Comparison of ENCODE assay signal across 16 cellular contexts in the genomic region with DNA sequence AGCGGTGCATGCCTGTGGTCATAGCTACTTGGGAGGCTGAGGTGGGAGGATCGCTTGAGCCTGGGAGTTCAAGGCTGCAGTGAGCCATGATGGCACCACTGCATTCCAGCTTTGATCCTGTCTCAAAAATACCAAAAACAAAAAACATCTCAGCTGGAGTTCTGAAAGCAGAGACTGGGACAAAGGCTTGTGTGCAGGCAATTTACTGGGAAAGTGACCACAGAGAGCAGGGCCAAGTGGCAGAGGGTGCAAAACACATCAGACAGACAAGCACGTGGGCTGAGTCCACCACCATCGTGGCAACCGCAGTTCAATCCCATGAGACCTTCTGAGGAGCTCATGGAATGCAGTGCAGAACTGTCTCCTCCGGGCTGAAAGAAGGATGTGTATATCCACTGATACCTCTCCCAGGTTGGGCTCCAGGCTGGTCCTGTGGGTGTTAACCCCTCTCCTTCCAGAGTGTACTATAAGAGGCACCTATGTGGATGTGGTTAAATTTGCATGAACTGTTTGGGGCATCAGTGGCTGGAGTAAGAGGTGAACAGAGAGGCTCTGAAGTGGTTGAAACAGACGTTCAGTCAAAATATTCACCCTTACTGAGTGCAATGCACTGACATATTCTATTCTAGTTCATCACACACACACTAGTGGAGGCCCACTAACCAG. TPM values are rescaled to one million over a fixed set of nuclear protein-coding genes. Genes with fewer than 3 reads are reported as not detected.
DNase-seq lines count a peak whose midpoint lies in the region; ATAC-seq, FAIRE-seq and TF ChIP-seq lines count a peak whose summit lies in the region.
"Had no signal": no experiment of that assay in that cellular context is flagged by ENCODE, and none has a peak within 500 bp of the region (broad histone marks: within the 10 kb centered on the region; RNA-seq: fewer than 3 reads in every experiment).

No MANE protein-coding gene starts in this region.

- TF ChIP-seq CTCF in HepG2 (CRISPR knock-in tag; IDR thresholded peaks at IDR 0.05) (no peak), right lobe of liver (IDR thresholded peaks at IDR 0.05) (no peak), fibroblast of villous mesenchyme (IDR thresholded peaks at IDR 0.05; ENCODE audit: insufficient read depth, low read depth, low read length) (no peak)

- peaks cover 28% of the 10 kb centered on the region for H3K4me1 ChIP-seq in HepG2 (ENCODE audit: insufficient read depth, low read length)
- no peaks in the 10 kb centered on the region for H3K4me1 ChIP-seq in right lobe of liver

- no peaks in the 10 kb centered on the region for H4K20me1 ChIP-seq in HepG2 (ENCODE audit: insufficient read depth, low read length)

- H3K4me3 ChIP-seq in HepG2 (replicated peaks in 1 of 3; ENCODE audit: insufficient read depth in 1 of 3, low read depth in 2 of 3, low read length in 3 of 3) = no peak overlapping the region
- no peak overlapping the region for H3K4me3 ChIP-seq in right lobe of liver
- H3K4me3 ChIP-seq in fibroblast of villous mesenchyme (ENCODE audit: low read depth, low read length) = no peak overlapping the region
- H3K4me3 ChIP-seq: A549, colonic mucosa had no signal

- POLR2A ChIA-PET in HepG2 (lab: Yijun Ruan, JAX) = interaction anchor here (1.5 to 1.7 kb wide), 2 partner anchors 9 to 10 kb away, joined by 3 to 4 read pairs; no protein-coding TSS in a partner anchor

- intact Hi-C loops in HepG2 (cut with micrococcal nuclease; ENCODE audit: unreplicated experiment) (no loop called here), right lobe of liver (cut with DNase I) (no loop called here)

- BruUV-seq in HepG2 (replicated peaks; lab: Mats Ljungman, UMichigan) = no TSS peak

- H3K4me2 ChIP-seq in HepG2 (ENCODE audit: low read depth, low read length) = 0 out of 2 replicates have a peak overlapping the region, but pooled peaks have one; percentile 19
- H3K4me2 ChIP-seq: A549 had no signal

- TF ChIP-seq RAD21 in HepG2 (CRISPR knock-in tag; IDR thresholded peaks at IDR 0.05) = no peak

- H3K9me3 ChIP-seq in HepG2 (ENCODE audit: low read length) (peaks cover 3% of the 10 kb centered on the region; the same call in 1 of the 2 replicates), right lobe of liver (no peaks in the 10 kb centered on the region)
- H3K9me3 ChIP-seq: A549, colonic mucosa had no signal

- WGBS in HepG2 (ENCODE audit: low lambda C conversion rate) = 65% methylated on average over 7 of the region's 7 CpGs
- WGBS in right lobe of liver (ENCODE audit: insufficient coverage, low coverage, low lambda C conversion rate, missing lambda C conversion rate) = 81% methylated on average over 7 of the region's 7 CpGs

- no peak overlapping the region for H3K9ac ChIP-seq in HepG2 (ENCODE audit: insufficient read depth, low read depth, low read length)

- H3K27me3 ChIP-seq in HepG2 (ENCODE audit: control insufficient read depth in 1 of 2, insufficient read depth in 2 of 2, low read length in 2 of 2) = no peaks in the 10 kb centered on the region
- H3K27me3 ChIP-seq in right lobe of liver = no peaks in the 10 kb centered on the region
- H3K27me3 ChIP-seq: colonic mucosa had no signal

- no peaks in the 10 kb centered on the region for H3K79me2 ChIP-seq in HepG2 (ENCODE audit: insufficient read depth, low read length)

- TF ChIP-seq EP300 in HepG2 (IDR thresholded peaks at IDR 0.05; ENCODE audit: low read depth in 2 of 2, low read length in 2 of 2) = no peak
- TF ChIP-seq EP300 in HepG2 (CRISPR knock-in tag; IDR thresholded peaks at IDR 0.05; ENCODE audit: borderline replicate concordance) = no peak

- TF ChIP-seq POLR2A in HepG2 (IDR thresholded peaks at IDR 0.05; ENCODE audit: insufficient read depth in 1 of 2, low read depth in 2 of 2, low read length in 2 of 2) (no peak), right lobe of liver (IDR thresholded peaks at IDR 0.05) (no peak)

- in situ Hi-C loops in HepG2 (cut with HindIII; ENCODE audit: extremely low pct_ligation_motif_present, low pct_unique_long_range_greater_than_20kb) = no loop called here

- ATAC-seq in HepG2 (peak; percentile 10; the same call in 1 of the 3 replicates), right lobe of liver (no peak), HG02798 (IDR thresholded peaks at IDR 0.05; ENCODE audit: poor library complexity, unreplicated experiment) (no peak), HG02571 (IDR thresholded peaks at IDR 0.05; ENCODE audit: unreplicated experiment) (no peak)
- ATAC-seq: A549, HCT116, left ventricle myocardium superior had no signal

- DNase-seq in HepG2 (ENCODE audit: low spot score) = peak; percentile 56
- no peak for DNase-seq in right lobe of liver
- peak; percentile 37 for DNase-seq in fibroblast of villous mesenchyme (ENCODE audit: low read depth)
- DNase-seq in NCI-H2227 (lab: John Stamatoyannopoulos, UW; ENCODE audit: unreplicated experiment) = no peak
- no peak for DNase-seq in SHP77 treated with DMSO at 0.1 percent for 48 hours (lab: John Stamatoyannopoulos, UW)
- DNase-seq: activated CD8-positive, alpha-beta memory T cell treated with anti-CD3 and anti-CD28 coated beads, Interleukin-2, amount 50 U/mL, for 4 hours; colonic mucosa; left ventricle myocardium superior; NCI-H2171 treated with DMSO at 0.1 percent for 48 hours; WERI-Rb-1 had no signal

- no peaks in the 10 kb centered on the region for H3K36me3 ChIP-seq in HepG2 (replicated peaks in 1 of 2; ENCODE audit: control insufficient read depth in 1 of 2, insufficient read depth in 2 of 2, low read length in 2 of 2)
- peaks cover 0 to 3% (median 1%) of the 10 kb centered on the region in 4 donors for H3K36me3 ChIP-seq in right lobe of liver
- H3K36me3 ChIP-seq: colonic mucosa had no signal

- no peak overlapping the region for H3K27ac ChIP-seq in HepG2 (ENCODE audit: extremely low read length, insufficient read depth, low read length)
- no peak overlapping the region for H3K27ac ChIP-seq in right lobe of liver
- peak overlapping the region; percentile 40 for H3K27ac ChIP-seq in angular gyrus (ENCODE audit: low read depth, low read length)
- H3K27ac ChIP-seq: A549, colonic mucosa, WERI-Rb-1 had no signal

- CTCF ChIA-PET in HepG2 (lab: Yijun Ruan, JAX; ENCODE audit: low intra/inter-chr PET ratio, low total read pairs) = no interaction called here

- no peak for FAIRE-seq in HepG2 (lab: Jason Lieb, UNC)
- FAIRE-seq: A549 had no signal

- H2AFZ ChIP-seq in HepG2 (ENCODE audit: low read length) = no peak overlapping the region

RNA-seq across cellular contexts. Expression of a gene that starts 10.8 kb away (rescaled TPM):
- total RNA-seq in HepG2 (2016; rRNA removed; fragmentation: Illumina TruSeq; extraction: Trizol) = 13.7 and 14.8 TPM in 2 replicates
- 17.8 and 18.9 TPM in 2 replicates for total RNA-seq in HepG2 (2016; cell fraction: cytosol; rRNA removed; fragmentation: Illumina TruSeq; extraction: Trizol; ENCODE audit: low read depth)
- 14.0 and 14.9 TPM in 2 replicates for total RNA-seq in HepG2 (2016; cell fraction: insoluble cytoplasmic fraction; rRNA removed; fragmentation: Illumina TruSeq; extraction: Trizol)
- 20.5 and 22.0 TPM in 2 replicates for total RNA-seq in HepG2 (2016; cell fraction: membrane; rRNA removed; fragmentation: Illumina TruSeq; extraction: Trizol)
- total RNA-seq in HepG2 (2016; cell fraction: nucleus; rRNA removed; fragmentation: Illumina TruSeq; extraction: Trizol) = 10.7 and 17.6 TPM in 2 replicates
- polyA plus RNA-seq in HepG2 (2011; rRNA removed) = 27.3 and 33.4 TPM in 2 replicates
- polyA plus RNA-seq in HepG2 (2011; cell fraction: cytosol; rRNA removed) = 11.5 and 19.9 TPM in 2 replicates
- polyA plus RNA-seq in HepG2 (2011; cell fraction: nucleus; rRNA removed) = 14.6 and 17.8 TPM in 2 replicates
- polyA plus RNA-seq in HepG2 (2012) = 10.2 and 23.5 TPM in 2 replicates
- polyA plus RNA-seq in HepG2 (2016; cell fraction: cytosol; fragmentation: Illumina TruSeq; extraction: Trizol; ENCODE audit: low read depth) = 30.3 and 35.6 TPM in 2 replicates
- 25.5 and 30.4 TPM in 2 replicates for polyA plus RNA-seq in HepG2 (2016; cell fraction: insoluble cytoplasmic fraction; fragmentation: Illumina TruSeq; extraction: Trizol; ENCODE audit: low read depth)
- 33.9 and 38.2 TPM in 2 replicates for polyA plus RNA-seq in HepG2 (2016; cell fraction: membrane; fragmentation: Illumina TruSeq; extraction: Trizol; ENCODE audit: low read depth)
- polyA plus RNA-seq in HepG2 (2016; cell fraction: nucleus; fragmentation: Illumina TruSeq; extraction: Trizol; ENCODE audit: insufficient read depth, low read depth) = 37.8 and 39.4 TPM in 2 replicates
- 7.7 and 7.8 TPM in 2 replicates for polyA minus RNA-seq in HepG2 (2011; rRNA and poly(A)+ RNA removed; ENCODE audit: low replicate concordance)
- polyA minus RNA-seq in HepG2 (2011; cell fraction: cytosol; rRNA and poly(A)+ RNA removed) = 5.8 and 7.8 TPM in 2 replicates
- polyA minus RNA-seq in HepG2 (2011; cell fraction: nucleus; rRNA and poly(A)+ RNA removed) = 11.4 and 13.6 TPM in 2 replicates
- 10 to 100 TPM; 11.3 to 19.0 (median 17.3) TPM for total RNA-seq in right lobe of liver
- 4.5 and 11.2 TPM in 2 replicates for total RNA-seq in fibroblast of villous mesenchyme

RNA-seq across cellular contexts. Expression of a gene that starts 11.0 kb away (rescaled TPM):
- total RNA-seq in HepG2 (2016; rRNA removed; fragmentation: Illumina TruSeq; extraction: Trizol) (108 and 162 TPM in 2 replicates), right lobe of liver (10 to 100 TPM; 46.7 to 68.7 (median 54.2) TPM), fibroblast of villous mesenchyme (270 and 339 TPM in 2 replicates)
- 111 and 126 TPM in 2 replicates for total RNA-seq in HepG2 (2016; cell fraction: cytosol; rRNA removed; fragmentation: Illumina TruSeq; extraction: Trizol; ENCODE audit: low read depth)
- 108 and 166 TPM in 2 replicates for total RNA-seq in HepG2 (2016; cell fraction: insoluble cytoplasmic fraction; rRNA removed; fragmentation: Illumina TruSeq; extraction: Trizol)
- total RNA-seq in HepG2 (2016; cell fraction: membrane; rRNA removed; fragmentation: Illumina TruSeq; extraction: Trizol) = 165 and 198 TPM in 2 replicates
- 153 and 156 TPM in 2 replicates for total RNA-seq in HepG2 (2016; cell fraction: nucleus; rRNA removed; fragmentation: Illumina TruSeq; extraction: Trizol)
- polyA plus RNA-seq in HepG2 (2011; rRNA removed) = 45.8 and 55.7 TPM in 2 replicates
- 38.5 and 41.4 TPM in 2 replicates for polyA plus RNA-seq in HepG2 (2011; cell fraction: cytosol; rRNA removed)
- polyA plus RNA-seq in HepG2 (2011; cell fraction: nucleus; rRNA removed) = 75.7 and 103 TPM in 2 replicates
- 62.1 and 88.8 TPM in 2 replicates for polyA plus RNA-seq in HepG2 (2012)
- polyA plus RNA-seq in HepG2 (2016; cell fraction: cytosol; fragmentation: Illumina TruSeq; extraction: Trizol; ENCODE audit: low read depth) = 6.9 and 8.0 TPM in 2 replicates
- 102 and 108 TPM in 2 replicates for polyA plus RNA-seq in HepG2 (2016; cell fraction: insoluble cytoplasmic fraction; fragmentation: Illumina TruSeq; extraction: Trizol; ENCODE audit: low read depth)
- polyA plus RNA-seq in HepG2 (2016; cell fraction: membrane; fragmentation: Illumina TruSeq; extraction: Trizol; ENCODE audit: low read depth) = 34.7 and 44.9 TPM in 2 replicates
- polyA plus RNA-seq in HepG2 (2016; cell fraction: nucleus; fragmentation: Illumina TruSeq; extraction: Trizol; ENCODE audit: insufficient read depth, low read depth) = 109 and 111 TPM in 2 replicates
- polyA minus RNA-seq in HepG2 (2011; rRNA and poly(A)+ RNA removed; ENCODE audit: low replicate concordance) = 51.0 and 75.9 TPM in 2 replicates
- 139 and 147 TPM in 2 replicates for polyA minus RNA-seq in HepG2 (2011; cell fraction: cytosol; rRNA and poly(A)+ RNA removed)
- 285 and 338 TPM in 2 replicates for polyA minus RNA-seq in HepG2 (2011; cell fraction: nucleus; rRNA and poly(A)+ RNA removed)

RNA-seq across cellular contexts. Expression of a gene that starts 55.6 kb away (rescaled TPM):
- total RNA-seq in HepG2 (2016; rRNA removed; fragmentation: Illumina TruSeq; extraction: Trizol) (0.09 and 0.13 TPM in 2 replicates), right lobe of liver (under 1 TPM in 3 of 6 experiments, not detected in 3; 0.12 to 0.18 (median 0.17) TPM), fibroblast of villous mesenchyme (under 0.01 TPM in 1 of 2 replicates, not detected in the other)
- total RNA-seq in HepG2 (2016; cell fraction: cytosol; rRNA removed; fragmentation: Illumina TruSeq; extraction: Trizol; ENCODE audit: low read depth) = not detected in 2 replicates
- total RNA-seq in HepG2 (2016; cell fraction: insoluble cytoplasmic fraction; rRNA removed; fragmentation: Illumina TruSeq; extraction: Trizol) = 0.19 and 0.26 TPM in 2 replicates
- total RNA-seq in HepG2 (2016; cell fraction: membrane; rRNA removed; fragmentation: Illumina TruSeq; extraction: Trizol) = 0.40 and 0.45 TPM in 2 replicates
- total RNA-seq in HepG2 (2016; cell fraction: nucleus; rRNA removed; fragmentation: Illumina TruSeq; extraction: Trizol) = not detected in 2 replicates
- polyA plus RNA-seq in HepG2 (2011; rRNA removed) = 2.1 and 2.9 TPM in 2 replicates
- 1.8 and 2.0 TPM in 2 replicates for polyA plus RNA-seq in HepG2 (2011; cell fraction: cytosol; rRNA removed)
- 0.63 and 1.2 TPM in 2 replicates for polyA plus RNA-seq in HepG2 (2011; cell fraction: nucleus; rRNA removed)
- polyA plus RNA-seq in HepG2 (2012) = 0.72 and 1.4 TPM in 2 replicates
- polyA plus RNA-seq in HepG2 (2016; cell fraction: cytosol; fragmentation: Illumina TruSeq; extraction: Trizol; ENCODE audit: low read depth) = 0.24 and 0.29 TPM in 2 replicates
- polyA plus RNA-seq in HepG2 (2016; cell fraction: insoluble cytoplasmic fraction; fragmentation: Illumina TruSeq; extraction: Trizol; ENCODE audit: low read depth) = 0.47 TPM in 2 replicates
- 0.42 and 0.52 TPM in 2 replicates for polyA plus RNA-seq in HepG2 (2016; cell fraction: membrane; fragmentation: Illumina TruSeq; extraction: Trizol; ENCODE audit: low read depth)
- 0.42 TPM in 1 of 2 replicates, not detected in the other for polyA plus RNA-seq in HepG2 (2016; cell fraction: nucleus; fragmentation: Illumina TruSeq; extraction: Trizol; ENCODE audit: insufficient read depth, low read depth)
- 2.2 TPM in 1 of 2 replicates, not detected in the other for polyA minus RNA-seq in HepG2 (2011; rRNA and poly(A)+ RNA removed; ENCODE audit: low replicate concordance)
- 0.59 and 0.62 TPM in 2 replicates for polyA minus RNA-seq in HepG2 (2011; cell fraction: cytosol; rRNA and poly(A)+ RNA removed)
- polyA minus RNA-seq in HepG2 (2011; cell fraction: nucleus; rRNA and poly(A)+ RNA removed) = 0.39 and 0.50 TPM in 2 replicates
- total RNA-seq: left ventricle myocardium superior, skeletal muscle tissue had no signal

Comparison
In these comparisons a context has a peak if more than half of its experiments do, and no peak if none do; other contexts are left out.
1. DNase-seq: peak in HepG2 (single experiment) and fibroblast of villous mesenchyme (single experiment); none in right lobe of liver (0 of 3), NCI-H2227 (single experiment) and SHP77 treated with DMSO at 0.1 percent for 48 hours (single experiment).